In the genomic region with DNA sequence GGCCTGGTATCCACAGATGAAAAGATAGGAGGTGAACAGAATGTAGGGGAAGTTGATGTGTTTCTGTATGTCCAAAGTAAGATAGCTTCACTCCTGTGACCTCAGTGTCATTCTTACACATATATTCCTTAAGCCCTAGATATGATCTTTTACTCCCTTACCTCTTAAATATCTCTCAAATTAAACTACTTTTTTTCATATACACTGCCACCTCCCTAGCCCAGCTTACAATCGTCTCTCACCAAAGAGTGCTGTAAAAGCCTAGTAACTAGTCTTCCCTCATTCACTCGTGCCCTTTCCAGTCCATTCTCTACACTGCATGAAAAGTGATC, we compare ENCODE assay signal across 22 cellular contexts. TPM values are rescaled to one million over a fixed set of nuclear protein-coding genes. Genes with fewer than 3 reads are reported as not detected.
"Had no signal": no experiment of that assay in that cellular context is flagged by ENCODE, and none has a peak within 500 bp of the region (broad histone marks: within the 10 kb centered on the region; RNA-seq: fewer than 3 reads in every experiment).

No MANE protein-coding gene starts in this region.

- DNase-seq: activated CD4-positive, alpha-beta T cell treated with anti-CD3 and anti-CD28 coated beads, Interleukin-2, amount 50 U/mL, for 1 hour; activated CD8-positive, alpha-beta memory T cell treated with anti-CD3 and anti-CD28 coated beads, Interleukin-2, amount 50 U/mL, for 4 hours; activated effector memory CD4-positive, alpha-beta T cell treated with Interleukin-2 at 50 U/mL for 16 hours; cerebellar nuclear complex; cortex of kidney; gastrocnemius medialis; left lung; T-helper 17 cell had no signal

- FAIRE-seq: endometrium had no signal

- H3K4me3 Mint-ChIP-seq: naive thymus-derived CD4-positive, alpha-beta T cell; neural progenitor cell; stimulated activated naive CD8-positive, alpha-beta T cell treated with anti-CD3 and anti-CD28 coated beads, Interleukin-15, Interleukin-2, amounts not matched to agents 100 ng/mL and 50 ng/mL, for 24 hours; T-helper 17 cell; type B pancreatic cell had no signal

- H3K9me3 Mint-ChIP-seq: stimulated activated naive CD8-positive, alpha-beta T cell treated with anti-CD3 and anti-CD28 coated beads, Interleukin-15, Interleukin-2, amounts not matched to agents 100 ng/mL and 50 ng/mL, for 24 hours; type B pancreatic cell had no signal

- H3K9me3 ChIP-seq: breast epithelium, gastrocnemius medialis, left lung, prostate gland, right atrium auricular region, suprapubic skin had no signal

- H3K27me3 ChIP-seq: breast epithelium, gastrocnemius medialis, right atrium auricular region, suprapubic skin had no signal

- H3K27ac Mint-ChIP-seq: naive thymus-derived CD4-positive, alpha-beta T cell; neural progenitor cell; stimulated activated naive CD8-positive, alpha-beta T cell treated with anti-CD3 and anti-CD28 coated beads, Interleukin-15, Interleukin-2, amounts not matched to agents 100 ng/mL and 50 ng/mL, for 24 hours; T-helper 17 cell; type B pancreatic cell had no signal

- H3K36me3 Mint-ChIP-seq: naive thymus-derived CD4-positive, alpha-beta T cell; neural progenitor cell; type B pancreatic cell had no signal

- H3K4me2 ChIP-seq: neural progenitor cell had no signal

- H3K4me3 ChIP-seq: breast epithelium, gastrocnemius medialis, left lung, neural progenitor cell, prostate gland, right atrium auricular region, skin epidermis, suprapubic skin had no signal

- H2AFZ ChIP-seq: neural progenitor cell had no signal

- H3K27ac ChIP-seq: breast epithelium, left lung, neural progenitor cell, prostate gland, right atrium auricular region, skin epidermis, suprapubic skin had no signal

- H3K9ac ChIP-seq: neural progenitor cell had no signal

- ATAC-seq: gastrocnemius medialis, left lung, T-helper 17 cell had no signal

- H3K36me3 ChIP-seq: breast epithelium, gastrocnemius medialis, left lung, neural progenitor cell, prostate gland, right atrium auricular region, suprapubic skin had no signal

- H3K4me1 ChIP-seq: breast epithelium, prostate gland, right atrium auricular region had no signal

RNA-seq across cellular contexts. Expression of a gene that starts 5.3 kb away (rescaled TPM):
- total RNA-seq: aorta; kidney epithelial cell; mononuclear cell; naive thymus-derived CD4-positive, alpha-beta T cell; right atrium auricular region; suprapubic skin; T-helper 17 cell had no signal
- polyA plus RNA-seq: aorta; esophagus; naive thymus-derived CD4-positive, alpha-beta T cell had no signal

RNA-seq across cellular contexts. Expression of a gene that starts 58.9 kb away (rescaled TPM):
- total RNA-seq: aorta had no signal
- polyA plus RNA-seq: aorta had no signal
